ENCODE assay signal across 13 cellular contexts in genomic region chr10:131947631-131948347, GRCh38. TPM values are rescaled to one million over a fixed set of nuclear protein-coding genes. Genes with fewer than 3 reads are reported as not detected.
DNase-seq lines count a peak whose midpoint lies in the region; ATAC-seq and TF ChIP-seq lines count a peak whose summit lies in the region.
"Had no signal": no experiment of that assay in that cellular context is flagged by ENCODE, and none has a peak within 500 bp of the region (broad histone marks: within the 10 kb centered on the region; RNA-seq: fewer than 3 reads in every experiment).

No MANE protein-coding gene starts in this region.

- no peak for TF ChIP-seq CTCF in fibroblast of lung (conservative IDR thresholded peaks at IDR 0.05 in 1 of 2, IDR thresholded peaks at IDR 0.05 in 1 of 2; ENCODE audit: low read depth in 1 of 2, low read length in 2 of 2)
- TF ChIP-seq CTCF in spleen (IDR thresholded peaks at IDR 0.05 in 8 of 11, conservative IDR thresholded peaks at IDR 0.05 in 3 of 11), result no peak
- no peak for TF ChIP-seq CTCF in OCI-LY7 (conservative IDR thresholded peaks at IDR 0.05; ENCODE audit: low read length)

- H3K9me3 ChIP-seq in SJSA1 (replicated peaks), result no peaks in the 10 kb centered on the region
- no peaks in the 10 kb centered on the region for H3K9me3 ChIP-seq in fibroblast of lung (ENCODE audit: control insufficient read depth, insufficient read depth, low read depth, low read length)
- H3K9me3 ChIP-seq in spleen, result no peaks in the 10 kb centered on the region
- no peaks in the 10 kb centered on the region for H3K9me3 ChIP-seq in OCI-LY7 (ENCODE audit: low read length)

- no peak for ATAC-seq in GM21529 (IDR thresholded peaks at IDR 0.05; ENCODE audit: unreplicated experiment)

- H2AFZ ChIP-seq in fibroblast of lung (ENCODE audit: low read length), result no peak overlapping the region
- H2AFZ ChIP-seq in OCI-LY7 (ENCODE audit: low read length), result no peak overlapping the region
- H2AFZ ChIP-seq: parathyroid adenoma had no signal

- H3K4me1 ChIP-seq in SJSA1 (replicated peaks), result peaks cover 46% of the 10 kb centered on the region
- H3K4me1 ChIP-seq in fibroblast of lung (ENCODE audit: control insufficient read depth, extremely low read depth, insufficient read depth, low read length), result peaks cover 20% of the 10 kb centered on the region
- peaks cover 0 to 25% (median 4%) of the 10 kb centered on the region in 6 donors for H3K4me1 ChIP-seq in spleen
- H3K4me1 ChIP-seq in OCI-LY7 (ENCODE audit: insufficient read depth, low read length, poor library complexity, severe bottlenecking), result no peaks in the 10 kb centered on the region
- H3K4me1 ChIP-seq: parathyroid adenoma had no signal

- H3K9ac ChIP-seq in fibroblast of lung (ENCODE audit: insufficient read depth, low read length), result no peak overlapping the region
- H3K9ac ChIP-seq: parathyroid adenoma had no signal

- H3K9me3 Mint-ChIP-seq in activated T-cell treated with anti-CD3 and anti-CD28 coated beads, Interleukin-2, amount 50 U/mL, for 24 hours, result no peaks in the 10 kb centered on the region
- H3K9me3 Mint-ChIP-seq: activated T-helper 1 cell treated with anti-CD3 and anti-CD28 coated beads, Interleukin-12 subunit alpha, Interleukin-12 subunit beta, Interleukin-2, Interleukin-4 antibody, amounts not matched to agents 30 ng/mL and 10 ng/mL and 1 ng/mL, durations not matched to agents 14 hours and 24 hours and 36 hours had no signal

- H3K4me1 Mint-ChIP-seq in activated T-cell treated with anti-CD3 and anti-CD28 coated beads, Interleukin-2, amount 50 U/mL, for 24 hours (ENCODE audit: low read depth), result peaks cover 4% of the 10 kb centered on the region

- DNase-seq in activated T-cell treated with anti-CD3 and anti-CD28 coated beads, Interleukin-2, amount 50 U/mL, for 24 hours, result peak; percentile 21
- DNase-seq in activated T-cell treated with anti-CD3 and anti-CD28 coated beads, Interleukin-2, amount 50 U/mL, for 48 hours, result no peak
- DNase-seq in SJSA1 (ENCODE audit: low read depth in 1 of 2, low spot score in 2 of 2), result peak; percentile 83 to 85
- peak; percentile 67 to 88 for DNase-seq in fibroblast of lung (ENCODE audit: low read depth in 2 of 2)
- DNase-seq in spleen, result peak; percentile 34
- DNase-seq in OCI-LY7 (ENCODE audit: low spot score), result no peak
- DNase-seq in HUDEP-2 (lab: John Stamatoyannopoulos, UW; ENCODE audit: unreplicated experiment in 76 of 76), result no peak
- DNase-seq: NCI-H82, T-helper 9 cell had no signal

- CTCF ChIA-PET in OCI-LY7 (lab: Charles Lee; ENCODE audit: unreplicated experiment), result no interaction called here

- H3K4me2 ChIP-seq in fibroblast of lung (ENCODE audit: extremely low read depth, insufficient read depth, low read length), result no peak overlapping the region
- no peak overlapping the region for H3K4me2 ChIP-seq in OCI-LY7 (ENCODE audit: low read length)

- H3K27ac Mint-ChIP-seq in activated T-cell treated with anti-CD3 and anti-CD28 coated beads, Interleukin-2, amount 50 U/mL, for 24 hours, result no peak overlapping the region
- H3K27ac Mint-ChIP-seq: activated T-helper 1 cell treated with anti-CD3 and anti-CD28 coated beads, Interleukin-12 subunit alpha, Interleukin-12 subunit beta, Interleukin-2, Interleukin-4 antibody, amounts not matched to agents 30 ng/mL and 10 ng/mL and 1 ng/mL, durations not matched to agents 14 hours and 24 hours and 36 hours; B cell had no signal

- H4K20me1 ChIP-seq in fibroblast of lung (ENCODE audit: control insufficient read depth, extremely low read depth, insufficient read depth, low read length), result no peaks in the 10 kb centered on the region
- no peaks in the 10 kb centered on the region for H4K20me1 ChIP-seq in OCI-LY7 (ENCODE audit: insufficient read depth, low read length)

- H3K36me3 Mint-ChIP-seq in activated T-cell treated with anti-CD3 and anti-CD28 coated beads, Interleukin-2, amount 50 U/mL, for 24 hours (ENCODE audit: low read depth), result peaks cover 85% of the 10 kb centered on the region

- no peak overlapping the region for H3K4me3 ChIP-seq in SJSA1
- no peak overlapping the region for H3K4me3 ChIP-seq in fibroblast of lung (replicated peaks in 1 of 4; ENCODE audit: control extremely low read depth in 1 of 4, insufficient read depth in 1 of 4, low read depth in 3 of 4, low read length in 4 of 4)
- H3K4me3 ChIP-seq in spleen, result no peak overlapping the region
- no peak overlapping the region for H3K4me3 ChIP-seq in OCI-LY7 (ENCODE audit: low read depth, low read length, poor library complexity, severe bottlenecking)

- H3K27ac ChIP-seq in SJSA1, result peak overlapping the region; percentile 79
- peak overlapping the region; percentile 54 for H3K27ac ChIP-seq in fibroblast of lung (ENCODE audit: insufficient read depth, low read length)
- H3K27ac ChIP-seq in spleen, result peak overlapping the region in 3 of 8 donors; percentile 15 to 42 (median 22)
- H3K27ac ChIP-seq in OCI-LY7 (ENCODE audit: low read depth, low read length, poor library complexity, severe bottlenecking), result no peak overlapping the region
- H3K27ac ChIP-seq: parathyroid adenoma had no signal

- WGBS in spleen, 5 donors, result 82 to 87% (median 85%) methylated on average over 18 of the region's 18 CpGs

- no peaks in the 10 kb centered on the region for H3K27me3 ChIP-seq in SJSA1 (replicated peaks)
- H3K27me3 ChIP-seq in fibroblast of lung (ENCODE audit: control insufficient read depth, insufficient read depth, low read length), result no peaks in the 10 kb centered on the region
- H3K27me3 ChIP-seq in spleen (replicated peaks in 1 of 7), result no peaks in the 10 kb centered on the region

- POLR2A ChIA-PET in OCI-LY7 (lab: Charles Lee), result interaction anchor here (1.0 kb wide), 1 partner anchor 25 kb away, joined by 3 read pairs; no protein-coding TSS in a partner anchor

- no peaks in the 10 kb centered on the region for H3K9me2 ChIP-seq in OCI-LY7 (ENCODE audit: insufficient read depth, low read length)

- no peak overlapping the region for H3K4me3 Mint-ChIP-seq in activated T-cell treated with anti-CD3 and anti-CD28 coated beads, Interleukin-2, amount 50 U/mL, for 24 hours
- H3K4me3 Mint-ChIP-seq: activated T-helper 1 cell treated with anti-CD3 and anti-CD28 coated beads, Interleukin-12 subunit alpha, Interleukin-12 subunit beta, Interleukin-2, Interleukin-4 antibody, amounts not matched to agents 30 ng/mL and 10 ng/mL and 1 ng/mL, durations not matched to agents 14 hours and 24 hours and 36 hours; B cell had no signal

- H3K36me3 ChIP-seq in SJSA1 (peaks cover 60% of the 10 kb centered on the region), fibroblast of lung (ENCODE audit: control insufficient read depth, insufficient read depth, low read length) (peaks cover 22% of the 10 kb centered on the region), spleen (peaks cover 0 to 91% (median 60%) of the 10 kb centered on the region in 6 donors), OCI-LY7 (ENCODE audit: insufficient read depth, low read length) (peaks cover 80% of the 10 kb centered on the region)

- no peak for TF ChIP-seq POLR2A in spleen (IDR thresholded peaks at IDR 0.05)

- H3K79me2 ChIP-seq in fibroblast of lung (ENCODE audit: control insufficient read depth, insufficient read depth, low read length) (no peaks in the 10 kb centered on the region), OCI-LY7 (ENCODE audit: insufficient read depth, low read depth, low read length) (no peaks in the 10 kb centered on the region)

- no TSS peak for BruUV-seq in OCI-LY7 (replicated peaks; lab: Mats Ljungman, UMichigan)

- intact Hi-C loops in spleen (cut with DNase I; ENCODE audit: low total_unique reads), result no loop called here
- intact Hi-C loops in OCI-LY7 (cut with micrococcal nuclease; ENCODE audit: unreplicated experiment), result no loop called here

- no peaks in the 10 kb centered on the region for H3K27me3 Mint-ChIP-seq in activated T-cell treated with anti-CD3 and anti-CD28 coated beads, Interleukin-2, amount 50 U/mL, for 24 hours
- H3K27me3 Mint-ChIP-seq: B cell had no signal

RNA-seq across cellular contexts. Expression of gene BNIP3, which starts 33.9 kb away (rescaled TPM):
- total RNA-seq in SJSA1 (2014; rRNA removed; shearing (Covaris generic)), result 145 and 166 TPM in 2 replicates
- total RNA-seq in fibroblast of lung (62.4 and 66.5 TPM in 2 replicates), spleen (10 to 100 TPM; 13.9 to 42.6 (median 36.9) TPM), OCI-LY7 (2022) (46.3 and 99.8 TPM in 2 replicates)
- polyA plus RNA-seq in fibroblast of lung (64.4 and 104 TPM in 2 replicates), spleen (1 to 10 TPM; 4.2 to 8.4 (median 6.4) TPM)
- 63.8 and 103 TPM in 2 replicates for polyA plus RNA-seq in fibroblast of lung (2012)
- polyA minus RNA-seq in fibroblast of lung (ENCODE audit: low replicate concordance), result 8.4 and 12.1 TPM in 2 replicates
- 60.1 and 66.6 TPM in 2 replicates for total RNA-seq in OCI-LY7 (2014; rRNA removed; shearing (Covaris generic))

RNA-seq across cellular contexts. Expression of gene PPP2R2D, which starts 47.0 kb away (rescaled TPM):
- total RNA-seq in SJSA1 (2014; rRNA removed; shearing (Covaris generic)), result 25.2 and 29.2 TPM in 2 replicates
- total RNA-seq in fibroblast of lung (22.1 and 23.3 TPM in 2 replicates), spleen (10 to 100 TPM; 28.0 to 41.2 (median 35.3) TPM), OCI-LY7 (2022) (37.4 and 40.1 TPM in 2 replicates)
- polyA plus RNA-seq in fibroblast of lung (25.4 and 31.6 TPM in 2 replicates), spleen (10 to 100 TPM; 15.6 to 21.0 (median 17.3) TPM)
- polyA plus RNA-seq in fibroblast of lung (2012), result 20.7 and 26.5 TPM in 2 replicates
- 16.7 and 35.2 TPM in 2 replicates for polyA minus RNA-seq in fibroblast of lung (ENCODE audit: low replicate concordance)
- total RNA-seq in OCI-LY7 (2014; rRNA removed; shearing (Covaris generic)), result 36.2 and 38.5 TPM in 2 replicates

Comparison
In these comparisons a context has a peak if more than half of its experiments do, and no peak if none do; other contexts are left out.
1. DNase-seq: peak in activated T-cell treated with anti-CD3 and anti-CD28 coated beads, Interleukin-2, amount 50 U/mL, for 24 hours (single experiment), SJSA1 (2 of 2), fibroblast of lung (2 of 2) and spleen (single experiment); none in activated T-cell treated with anti-CD3 and anti-CD28 coated beads, Interleukin-2, amount 50 U/mL, for 48 hours (0 of 2), OCI-LY7 (single experiment) and HUDEP-2 (0 of 76).